ENCODE assay signal across 20 cellular contexts in the genomic region with DNA sequence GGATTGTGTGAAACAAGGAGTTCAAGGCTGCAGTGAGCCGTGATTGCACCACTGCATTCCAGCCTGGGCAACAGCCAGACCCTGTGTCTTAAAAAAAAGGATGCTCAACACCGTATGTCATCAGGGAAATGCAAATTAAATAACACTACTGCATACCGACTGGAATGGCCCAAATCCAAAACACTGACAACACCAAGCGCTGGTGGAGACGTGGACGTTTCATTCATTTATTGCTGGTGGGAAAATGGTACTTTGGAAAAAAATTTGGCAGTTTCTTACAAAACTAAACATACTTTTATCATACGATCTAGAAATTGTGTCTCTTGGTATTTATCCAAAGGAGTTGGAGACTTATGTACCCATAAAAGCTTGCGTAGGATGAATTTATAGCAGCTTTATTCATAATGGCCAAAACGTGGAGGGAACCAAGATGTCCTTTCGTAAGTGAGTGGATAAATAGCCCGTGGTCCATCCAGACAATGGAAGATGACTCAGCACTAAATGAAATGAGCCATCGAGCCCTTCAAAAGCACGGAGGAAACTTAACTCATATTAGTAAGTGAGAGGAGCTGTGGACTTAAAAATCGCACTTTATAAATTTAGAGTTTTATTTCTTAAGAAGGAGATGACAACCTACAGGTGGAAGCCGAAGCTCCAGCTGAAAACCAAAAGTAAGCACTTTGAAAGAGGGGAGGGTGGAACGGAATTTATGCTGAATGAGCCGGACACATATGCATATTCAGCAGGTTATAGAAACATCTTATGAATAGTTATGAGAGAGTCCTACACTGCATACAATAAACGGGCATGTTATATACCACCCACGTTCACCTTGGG. TPM values are rescaled to one million over a fixed set of nuclear protein-coding genes. Genes with fewer than 3 reads are reported as not detected.
DNase-seq lines count a peak whose midpoint lies in the region; ATAC-seq and TF ChIP-seq lines count a peak whose summit lies in the region.
"Had no signal": no experiment of that assay in that cellular context is flagged by ENCODE, and none has a peak within 500 bp of the region (broad histone marks: within the 10 kb centered on the region; RNA-seq: fewer than 3 reads in every experiment).

No MANE protein-coding gene starts in this region.

- in situ Hi-C loops in mammary epithelial cell (cut with MboI; ENCODE audit: low sequenced_read_pairs in 2 of 2) = no loop called here

- CTCF ChIA-PET in MCF 10A (lab: Yijun Ruan, JAX) = interaction anchor here (0.7 kb wide), 1 partner anchor 9 kb away, joined by 3 read pairs; no protein-coding TSS in a partner anchor
- CTCF ChIA-PET in mammary epithelial cell (lab: Charles Lee; ENCODE audit: low non-redundant PET) = interaction anchor here (0.6 kb wide), 1 partner anchor 168 kb away, joined by 4 read pairs; no protein-coding TSS in a partner anchor

- no peak overlapping the region for H3K4me3 Mint-ChIP-seq in MCF 10A (ENCODE audit: unreplicated experiment)
- peak overlapping the region; percentile 29 for H3K4me3 Mint-ChIP-seq in activated T-helper 17 cell treated with anti-CD3 and anti-CD28 coated beads, Interleukin-2, amount 50 U/mL, for 72 hours
- H3K4me3 Mint-ChIP-seq: activated naive CD4-positive, alpha-beta T cell treated with anti-CD3 and anti-CD28 coated beads for 36 hours; brain had no signal

- POLR2A ChIA-PET in MCF 10A (lab: Yijun Ruan, JAX) = interaction anchor here (0.6 kb wide), 1 partner anchor 34 kb away, joined by 3 read pairs; no protein-coding TSS in a partner anchor

- no peak overlapping the region for H3K4me3 ChIP-seq in mammary epithelial cell (replicated peaks in 1 of 3; ENCODE audit: insufficient read depth in 1 of 3, low read depth in 2 of 3, low read length in 3 of 3)
- no peak overlapping the region for H3K4me3 ChIP-seq in fibroblast of the aortic adventitia (ENCODE audit: low read depth, low read length)
- H3K4me3 ChIP-seq in thoracic aorta = peak overlapping the region; percentile 3
- H3K4me3 ChIP-seq: mucosa of descending colon, skin epidermis, transverse colon had no signal

- peaks cover 5% of the 10 kb centered on the region for H3K9me3 Mint-ChIP-seq in MCF 10A (ENCODE audit: unreplicated experiment)
- H3K9me3 Mint-ChIP-seq in activated T-helper 17 cell treated with anti-CD3 and anti-CD28 coated beads, Interleukin-2, amount 50 U/mL, for 72 hours = no peaks in the 10 kb centered on the region

- ATAC-seq in activated T-helper 17 cell treated with anti-CD3 and anti-CD28 coated beads, Interleukin-2, amount 50 U/mL, for 72 hours (replicated peaks) = no peak
- ATAC-seq in thoracic aorta (ENCODE audit: insufficient number of reproducible peaks, low FRiP score, low read depth) (no peak), GM19397 (IDR thresholded peaks at IDR 0.05; ENCODE audit: unreplicated experiment) (no peak)
- ATAC-seq: HCT116, mucosa of descending colon had no signal

- no peak overlapping the region for H3K27ac ChIP-seq in mammary epithelial cell (ENCODE audit: insufficient read depth, low read depth, low read length)
- H3K27ac ChIP-seq in thoracic aorta = no peak overlapping the region
- H3K27ac ChIP-seq: skin epidermis, transverse colon had no signal

- peak; percentile 73 for DNase-seq in MCF 10A (ENCODE audit: unreplicated experiment)
- no peak for DNase-seq in mammary epithelial cell
- peak; percentile 64 for DNase-seq in fibroblast of the aortic adventitia (ENCODE audit: low read depth)
- DNase-seq in thoracic aorta (ENCODE audit: low spot score) = no peak
- no peak for DNase-seq in NCI-H1048 (lab: John Stamatoyannopoulos, UW)
- no peak for DNase-seq in retina
- DNase-seq: 8988T; activated CD4-positive, alpha-beta T cell treated with anti-CD3 and anti-CD28 coated beads for 48 hours; activated naive CD4-positive, alpha-beta T cell treated with anti-CD3 and anti-CD28 coated beads for 36 hours; effector CD4-positive, alpha-beta T cell; mucosa of descending colon; occipital lobe; SHP77; T1000; transverse colon had no signal

- H3K36me3 Mint-ChIP-seq in MCF 10A (ENCODE audit: insufficient read depth, unreplicated experiment) = peaks cover 2% of the 10 kb centered on the region
- no peaks in the 10 kb centered on the region for H3K36me3 Mint-ChIP-seq in activated T-helper 17 cell treated with anti-CD3 and anti-CD28 coated beads, Interleukin-2, amount 50 U/mL, for 72 hours (ENCODE audit: low read depth)
- H3K36me3 Mint-ChIP-seq: brain had no signal

- BruUV-seq in MCF 10A (replicated peaks; lab: Mats Ljungman, UMichigan) (no TSS peak), mammary epithelial cell (replicated peaks; lab: Mats Ljungman, UMichigan) (no TSS peak)

- H3K4me1 Mint-ChIP-seq in MCF 10A (ENCODE audit: insufficient read depth, unreplicated experiment) = no peaks in the 10 kb centered on the region
- peaks cover 1% of the 10 kb centered on the region for H3K4me1 Mint-ChIP-seq in activated T-helper 17 cell treated with anti-CD3 and anti-CD28 coated beads, Interleukin-2, amount 50 U/mL, for 72 hours

- H3K79me2 ChIP-seq in mammary epithelial cell (ENCODE audit: insufficient read depth, low read length) = no peaks in the 10 kb centered on the region

- 25% methylated on average over 17 of the region's 19 CpGs for WGBS in mammary epithelial cell (ENCODE audit: low coverage, missing lambda C conversion rate)

- H3K4me2 ChIP-seq in mammary epithelial cell (ENCODE audit: insufficient read depth, low read depth, low read length) = no peak overlapping the region

- H3K27me3 ChIP-seq in mammary epithelial cell (ENCODE audit: insufficient read depth, low read length) (peaks cover 1% of the 10 kb centered on the region), thoracic aorta (replicated peaks; ENCODE audit: insufficient read depth) (no peaks in the 10 kb centered on the region)

- dilution Hi-C loops in mammary epithelial cell (cut with HindIII; ENCODE audit: low sequenced_read_pairs) = no loop called here

- H3K27ac Mint-ChIP-seq in MCF 10A (ENCODE audit: low read depth, unreplicated experiment) = no peak overlapping the region
- H3K27ac Mint-ChIP-seq in activated T-helper 17 cell treated with anti-CD3 and anti-CD28 coated beads, Interleukin-2, amount 50 U/mL, for 72 hours = no peak overlapping the region
- H3K27ac Mint-ChIP-seq: activated naive CD4-positive, alpha-beta T cell treated with anti-CD3 and anti-CD28 coated beads for 36 hours had no signal

- H3K36me3 ChIP-seq in mammary epithelial cell (ENCODE audit: insufficient read depth, low read length) (no peaks in the 10 kb centered on the region), thoracic aorta (no peaks in the 10 kb centered on the region)
- H3K36me3 ChIP-seq: transverse colon had no signal

- no peak overlapping the region for H3K9ac ChIP-seq in mammary epithelial cell (ENCODE audit: insufficient read depth, low read length)

- peaks cover 49% of the 10 kb centered on the region for H3K27me3 Mint-ChIP-seq in MCF 10A (ENCODE audit: insufficient read depth, unreplicated experiment)
- peaks cover 8% of the 10 kb centered on the region for H3K27me3 Mint-ChIP-seq in activated T-helper 17 cell treated with anti-CD3 and anti-CD28 coated beads, Interleukin-2, amount 50 U/mL, for 72 hours

- TF ChIP-seq CTCF in MCF 10A (IDR thresholded peaks at IDR 0.05; ENCODE audit: unreplicated experiment) = no peak
- no peak for TF ChIP-seq CTCF in mammary epithelial cell (conservative IDR thresholded peaks at IDR 0.05 in 1 of 2, IDR thresholded peaks at IDR 0.05 in 1 of 2; ENCODE audit: extremely low read depth in 1 of 2, insufficient read depth in 1 of 2, low read depth in 1 of 2, low read length in 2 of 2)
- no peak for TF ChIP-seq CTCF in fibroblast of the aortic adventitia (IDR thresholded peaks at IDR 0.05; ENCODE audit: insufficient read depth, low read length)
- TF ChIP-seq CTCF in thoracic aorta (IDR thresholded peaks at IDR 0.05) = no peak

- H4K20me1 ChIP-seq in mammary epithelial cell (ENCODE audit: insufficient read depth, low read length) = no peaks in the 10 kb centered on the region

- H3K9me3 ChIP-seq in mammary epithelial cell (replicated peaks; ENCODE audit: insufficient read depth, low read length) = no peaks in the 10 kb centered on the region
- H3K9me3 ChIP-seq in thoracic aorta = no peaks in the 10 kb centered on the region
- H3K9me3 ChIP-seq: mucosa of descending colon, transverse colon had no signal

- intact Hi-C loops in MCF 10A (cut with micrococcal nuclease) (no loop called here), mammary epithelial cell (cut with micrococcal nuclease) (no loop called here)

- no peak overlapping the region for H2AFZ ChIP-seq in mammary epithelial cell (ENCODE audit: low read depth, low read length)

- no peaks in the 10 kb centered on the region for H3K4me1 ChIP-seq in mammary epithelial cell (ENCODE audit: insufficient read depth, low read length)
- H3K4me1 ChIP-seq in thoracic aorta (ENCODE audit: control insufficient read depth in 1 of 2, low read depth in 2 of 2) = peaks cover 3 to 13% of the 10 kb centered on the region in 2 donors

RNA-seq across cellular contexts. Expression of a gene that starts 24.3 kb away (rescaled TPM):
- total RNA-seq in MCF 10A (2022) (not detected in 2 replicates), mammary epithelial cell (not detected), fibroblast of the aortic adventitia (ENCODE audit: low replicate concordance) (not detected in 2 replicates), thoracic aorta (10 to 100 TPM in 1 of 2 donors, 1 to 10 TPM in 1; 5.4 to 22.0 TPM)
- not detected for polyA plus RNA-seq in mammary epithelial cell
- not detected for polyA minus RNA-seq in mammary epithelial cell
- 1 to 10 TPM; 1.1 to 9.8 TPM for total RNA-seq in activated T-helper 17 cell treated with anti-CD3 and anti-CD28 coated beads, Interleukin-2, amount 50 U/mL, for 72 hours
- total RNA-seq: activated naive CD4-positive, alpha-beta T cell treated with anti-CD3 and anti-CD28 coated beads for 36 hours had no signal

RNA-seq across cellular contexts. Expression of a gene that starts 25.4 kb away (rescaled TPM):
- not detected in 2 replicates for total RNA-seq in MCF 10A (2022)
- total RNA-seq in mammary epithelial cell = not detected
- not detected for polyA plus RNA-seq in mammary epithelial cell
- not detected for polyA minus RNA-seq in mammary epithelial cell
- total RNA-seq in activated T-helper 17 cell treated with anti-CD3 and anti-CD28 coated beads, Interleukin-2, amount 50 U/mL, for 72 hours = 10 to 100 TPM; 13.1 to 77.6 TPM
- total RNA-seq in fibroblast of the aortic adventitia (ENCODE audit: low replicate concordance) = not detected in 2 replicates
- total RNA-seq in thoracic aorta = under 1 TPM; 0.68 to 0.92 TPM
- total RNA-seq: occipital lobe had no signal

RNA-seq across cellular contexts. Expression of a gene that starts 36.2 kb away (rescaled TPM):
- not detected in 2 replicates for total RNA-seq in MCF 10A (2022)
- not detected for total RNA-seq in mammary epithelial cell
- not detected for polyA plus RNA-seq in mammary epithelial cell
- not detected for polyA minus RNA-seq in mammary epithelial cell
- under 1 TPM in 1 of 2 donors, not detected in 1; 0.58 TPM for total RNA-seq in activated T-helper 17 cell treated with anti-CD3 and anti-CD28 coated beads, Interleukin-2, amount 50 U/mL, for 72 hours
- not detected in 2 replicates for total RNA-seq in fibroblast of the aortic adventitia (ENCODE audit: low replicate concordance)
- under 1 TPM in 1 of 2 donors, not detected in 1; 0.63 TPM for total RNA-seq in thoracic aorta
- total RNA-seq: activated naive CD4-positive, alpha-beta T cell treated with anti-CD3 and anti-CD28 coated beads for 36 hours; mucosa of descending colon had no signal

RNA-seq across cellular contexts. Expression of a gene that starts 56.7 kb away (rescaled TPM):
- total RNA-seq in MCF 10A (2022) (0.37 TPM in 1 of 2 replicates, not detected in the other), mammary epithelial cell (not detected), fibroblast of the aortic adventitia (ENCODE audit: low replicate concordance) (0.25 TPM in 1 of 2 replicates, not detected in the other), thoracic aorta (1 to 10 TPM in 1 of 2 donors, under 1 TPM in 1; 0.49 to 2.2 TPM)
- polyA plus RNA-seq in mammary epithelial cell = not detected
- not detected for polyA minus RNA-seq in mammary epithelial cell
- 1 to 10 TPM in 1 of 2 donors, under 1 TPM in 1; 0.35 to 4.1 TPM for total RNA-seq in activated T-helper 17 cell treated with anti-CD3 and anti-CD28 coated beads, Interleukin-2, amount 50 U/mL, for 72 hours
- total RNA-seq: activated naive CD4-positive, alpha-beta T cell treated with anti-CD3 and anti-CD28 coated beads for 36 hours had no signal

Comparison
In these comparisons a context has a peak if more than half of its experiments do, and no peak if none do; other contexts are left out.
1. DNase-seq: peak in MCF 10A (single experiment) and fibroblast of the aortic adventitia (single experiment); none in mammary epithelial cell (single experiment), thoracic aorta (single experiment), NCI-H1048 (single experiment) and retina (single experiment).
2. RNA of a gene that starts 25.4 kb away (total RNA-seq): 13.1 to 77.6 TPM in activated T-helper 17 cell treated with anti-CD3 and anti-CD28 coated beads, Interleukin-2, amount 50 U/mL, for 72 hours; 0.68 to 0.92 TPM in thoracic aorta, not detected in MCF 10A, not detected in mammary epithelial cell and not detected in fibroblast of the aortic adventitia; every median in the first group is over 4 times any median in the second.